Comparison of ENCODE assay signal across 1 cellular context in genomic region chr10:110005716-110006115, GRCh38.
TF ChIP-seq lines count a peak whose summit lies in the region.

No MANE protein-coding gene starts in this region.

TF ChIP-seq in HepG2, 621 proteins besides CTCF, POLR2A, EP300 and RAD21 (continued from another document):
- TF ChIP-seq SOX13 (IDR thresholded peaks at IDR 0.05): no peak
- no peak; a peak in 1 of 4 replicates for TF ChIP-seq SOX13 (CRISPR knock-in tag; conservative IDR thresholded peaks at IDR 0.05 in 1 of 2, IDR thresholded peaks at IDR 0.05 in 1 of 2)
- no peak for TF ChIP-seq JUN (CRISPR knock-in tag; IDR thresholded peaks at IDR 0.05)
- TF ChIP-seq MZF1 (CRISPR knock-in tag; IDR thresholded peaks at IDR 0.05; ENCODE audit: borderline replicate concordance): no peak
- TF ChIP-seq ZNF766 (CRISPR knock-in tag; IDR thresholded peaks at IDR 0.05; ENCODE audit: borderline replicate concordance): no peak
- TF ChIP-seq ZNF160 (CRISPR knock-in tag; IDR thresholded peaks at IDR 0.05): no peak
- peak; percentile 40; the same call in 1 of the 2 replicates for TF ChIP-seq HDAC1 (CRISPR knock-in tag; IDR thresholded peaks at IDR 0.05)
- TF ChIP-seq ETS1 (CRISPR knock-in tag; IDR thresholded peaks at IDR 0.05): no peak
- 0 out of 2 replicates have a peak, but pooled peaks have one; percentile 38 for TF ChIP-seq DMAP1 (CRISPR knock-in tag; IDR thresholded peaks at IDR 0.05)
- TF ChIP-seq REXO4 (CRISPR knock-in tag; IDR thresholded peaks at IDR 0.05; ENCODE audit: borderline replicate concordance): no peak
- no peak for TF ChIP-seq MEIS1 (CRISPR knock-in tag; IDR thresholded peaks at IDR 0.05; ENCODE audit: borderline replicate concordance)
- no peak for TF ChIP-seq ZFP62 (CRISPR knock-in tag; IDR thresholded peaks at IDR 0.05)
- TF ChIP-seq TSC22D2 (CRISPR knock-in tag; IDR thresholded peaks at IDR 0.05; ENCODE audit: borderline replicate concordance): no peak
- TF ChIP-seq ZNF24 (IDR thresholded peaks at IDR 0.05): no peak
- TF ChIP-seq, protein P1, sequence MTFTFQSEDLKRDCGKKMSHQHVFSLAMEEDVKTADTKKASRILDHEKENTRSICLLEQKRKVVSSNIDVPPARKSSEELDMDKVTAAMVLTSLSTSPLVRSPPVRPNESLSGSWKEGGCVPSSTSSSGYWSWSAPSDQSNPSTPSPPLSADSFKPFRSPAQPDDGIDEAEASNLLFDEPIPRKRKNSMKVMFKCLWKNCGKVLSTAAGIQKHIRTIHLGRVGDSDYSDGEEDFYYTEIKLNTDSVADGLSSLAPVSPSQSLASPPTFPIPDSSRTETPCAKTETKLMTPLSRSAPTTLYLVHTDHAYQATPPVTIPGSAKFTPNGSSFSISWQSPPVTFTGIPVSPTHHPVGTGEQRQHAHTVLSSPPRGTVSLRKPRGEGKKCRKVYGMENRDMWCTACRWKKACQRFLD (CRISPR knock-in tag; IDR thresholded peaks at IDR 0.05; ENCODE audit: borderline replicate concordance): no peak
- TF ChIP-seq, protein P2, sequence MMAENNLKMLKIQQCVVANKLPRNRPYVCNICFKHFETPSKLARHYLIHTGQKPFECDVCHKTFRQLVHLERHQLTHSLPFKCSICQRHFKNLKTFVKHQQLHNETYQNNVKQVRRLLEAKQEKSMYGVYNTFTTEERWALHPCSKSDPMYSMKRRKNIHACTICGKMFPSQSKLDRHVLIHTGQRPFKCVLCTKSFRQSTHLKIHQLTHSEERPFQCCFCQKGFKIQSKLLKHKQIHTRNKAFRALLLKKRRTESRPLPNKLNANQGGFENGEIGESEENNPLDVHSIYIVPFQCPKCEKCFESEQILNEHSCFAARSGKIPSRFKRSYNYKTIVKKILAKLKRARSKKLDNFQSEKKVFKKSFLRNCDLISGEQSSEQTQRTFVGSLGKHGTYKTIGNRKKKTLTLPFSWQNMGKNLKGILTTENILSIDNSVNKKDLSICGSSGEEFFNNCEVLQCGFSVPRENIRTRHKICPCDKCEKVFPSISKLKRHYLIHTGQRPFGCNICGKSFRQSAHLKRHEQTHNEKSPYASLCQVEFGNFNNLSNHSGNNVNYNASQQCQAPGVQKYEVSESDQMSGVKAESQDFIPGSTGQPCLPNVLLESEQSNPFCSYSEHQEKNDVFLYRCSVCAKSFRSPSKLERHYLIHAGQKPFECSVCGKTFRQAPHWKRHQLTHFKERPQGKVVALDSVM (CRISPR knock-in tag; IDR thresholded peaks at IDR 0.05): no peak
- TF ChIP-seq ZNF430 (CRISPR knock-in tag; IDR thresholded peaks at IDR 0.05): no peak
- TF ChIP-seq ZSCAN31 (CRISPR knock-in tag; IDR thresholded peaks at IDR 0.05; ENCODE audit: low read depth): no peak
- TF ChIP-seq ZNF34 (CRISPR knock-in tag; IDR thresholded peaks at IDR 0.05; ENCODE audit: borderline replicate concordance): no peak
- TF ChIP-seq ZNF768 (CRISPR knock-in tag; IDR thresholded peaks at IDR 0.05): peak; percentile 32; the same call in 1 of the 2 replicates
- no peak for TF ChIP-seq ZNF121 (CRISPR knock-in tag; IDR thresholded peaks at IDR 0.05)
- peak; percentile 64; the same call in 1 of the 2 replicates for TF ChIP-seq MIXL1 (CRISPR knock-in tag; IDR thresholded peaks at IDR 0.05)
- TF ChIP-seq, protein P3, sequence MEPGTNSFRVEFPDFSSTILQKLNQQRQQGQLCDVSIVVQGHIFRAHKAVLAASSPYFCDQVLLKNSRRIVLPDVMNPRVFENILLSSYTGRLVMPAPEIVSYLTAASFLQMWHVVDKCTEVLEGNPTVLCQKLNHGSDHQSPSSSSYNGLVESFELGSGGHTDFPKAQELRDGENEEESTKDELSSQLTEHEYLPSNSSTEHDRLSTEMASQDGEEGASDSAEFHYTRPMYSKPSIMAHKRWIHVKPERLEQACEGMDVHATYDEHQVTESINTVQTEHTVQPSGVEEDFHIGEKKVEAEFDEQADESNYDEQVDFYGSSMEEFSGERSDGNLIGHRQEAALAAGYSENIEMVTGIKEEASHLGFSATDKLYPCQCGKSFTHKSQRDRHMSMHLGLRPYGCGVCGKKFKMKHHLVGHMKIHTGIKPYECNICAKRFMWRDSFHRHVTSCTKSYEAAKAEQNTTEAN (CRISPR knock-in tag; conservative IDR thresholded peaks at IDR 0.05): no peak
- TF ChIP-seq E2F2 (CRISPR knock-in tag; IDR thresholded peaks at IDR 0.05; ENCODE audit: borderline replicate concordance): no peak
- TF ChIP-seq CHD4 (IDR thresholded peaks at IDR 0.05; ENCODE audit: borderline replicate concordance, low read length): no peak
- 0 out of 2 replicates have a peak, but pooled peaks have one; percentile 23 for TF ChIP-seq ZNF614 (CRISPR knock-in tag; IDR thresholded peaks at IDR 0.05; ENCODE audit: borderline replicate concordance)
- no peak for TF ChIP-seq ZNF562 (CRISPR knock-in tag; IDR thresholded peaks at IDR 0.05; ENCODE audit: borderline replicate concordance)
- TF ChIP-seq TBP (CRISPR knock-in tag; IDR thresholded peaks at IDR 0.05): no peak
- TF ChIP-seq ZNF564 (CRISPR knock-in tag; IDR thresholded peaks at IDR 0.05): no peak
- no peak for TF ChIP-seq ZNF777 (CRISPR knock-in tag; IDR thresholded peaks at IDR 0.05)
- TF ChIP-seq GPN1 (CRISPR knock-in tag; IDR thresholded peaks at IDR 0.05; ENCODE audit: borderline replicate concordance): no peak
- TF ChIP-seq, protein P4, sequence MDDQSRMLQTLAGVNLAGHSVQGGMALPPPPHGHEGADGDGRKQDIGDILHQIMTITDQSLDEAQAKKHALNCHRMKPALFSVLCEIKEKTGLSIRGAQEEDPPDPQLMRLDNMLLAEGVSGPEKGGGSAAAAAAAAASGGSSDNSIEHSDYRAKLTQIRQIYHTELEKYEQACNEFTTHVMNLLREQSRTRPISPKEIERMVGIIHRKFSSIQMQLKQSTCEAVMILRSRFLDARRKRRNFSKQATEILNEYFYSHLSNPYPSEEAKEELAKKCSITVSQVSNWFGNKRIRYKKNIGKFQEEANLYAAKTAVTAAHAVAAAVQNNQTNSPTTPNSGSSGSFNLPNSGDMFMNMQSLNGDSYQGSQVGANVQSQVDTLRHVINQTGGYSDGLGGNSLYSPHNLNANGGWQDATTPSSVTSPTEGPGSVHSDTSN (CRISPR knock-in tag; IDR thresholded peaks at IDR 0.05; ENCODE audit: borderline replicate concordance): no peak
- no peak for TF ChIP-seq ZNF772 (CRISPR knock-in tag; IDR thresholded peaks at IDR 0.05)
- TF ChIP-seq PAWR (CRISPR knock-in tag; IDR thresholded peaks at IDR 0.05; ENCODE audit: borderline replicate concordance): no peak
- TF ChIP-seq ZNF225 (CRISPR knock-in tag; IDR thresholded peaks at IDR 0.05): no peak
- TF ChIP-seq SAP130 (CRISPR knock-in tag; IDR thresholded peaks at IDR 0.05; ENCODE audit: low read depth): peak; percentile 56
- no peak for TF ChIP-seq NR2F2 (IDR thresholded peaks at IDR 0.05; ENCODE audit: borderline replicate concordance, low read depth)
- TF ChIP-seq, protein P5, sequence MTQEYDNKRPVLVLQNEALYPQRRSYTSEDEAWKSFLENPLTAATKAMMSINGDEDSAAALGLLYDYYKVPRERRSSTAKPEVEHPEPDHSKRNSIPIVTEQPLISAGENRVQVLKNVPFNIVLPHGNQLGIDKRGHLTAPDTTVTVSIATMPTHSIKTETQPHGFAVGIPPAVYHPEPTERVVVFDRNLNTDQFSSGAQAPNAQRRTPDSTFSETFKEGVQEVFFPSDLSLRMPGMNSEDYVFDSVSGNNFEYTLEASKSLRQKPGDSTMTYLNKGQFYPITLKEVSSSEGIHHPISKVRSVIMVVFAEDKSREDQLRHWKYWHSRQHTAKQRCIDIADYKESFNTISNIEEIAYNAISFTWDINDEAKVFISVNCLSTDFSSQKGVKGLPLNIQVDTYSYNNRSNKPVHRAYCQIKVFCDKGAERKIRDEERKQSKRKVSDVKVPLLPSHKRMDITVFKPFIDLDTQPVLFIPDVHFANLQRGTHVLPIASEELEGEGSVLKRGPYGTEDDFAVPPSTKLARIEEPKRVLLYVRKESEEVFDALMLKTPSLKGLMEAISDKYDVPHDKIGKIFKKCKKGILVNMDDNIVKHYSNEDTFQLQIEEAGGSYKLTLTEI (CRISPR knock-in tag; conservative IDR thresholded peaks at IDR 0.05): no peak
- TF ChIP-seq ELF1 (CRISPR knock-in tag; IDR thresholded peaks at IDR 0.05): no peak
- TF ChIP-seq PRPF4 (IDR thresholded peaks at IDR 0.05; ENCODE audit: low read depth, low read length, poor library complexity, severe bottlenecking): no peak
- 0 out of 2 replicates have a peak, but pooled peaks have one; percentile 21 for TF ChIP-seq FOXA3 (CRISPR knock-in tag; IDR thresholded peaks at IDR 0.05)
- TF ChIP-seq HNRNPLL (IDR thresholded peaks at IDR 0.05; ENCODE audit: low read depth, low read length, poor library complexity, severe bottlenecking): peak; percentile 45
- TF ChIP-seq ZNF816 (CRISPR knock-in tag; IDR thresholded peaks at IDR 0.05; ENCODE audit: borderline replicate concordance): no peak
- no peak for TF ChIP-seq ZNF674 (CRISPR knock-in tag; IDR thresholded peaks at IDR 0.05; ENCODE audit: low read depth)
- TF ChIP-seq KMT2A (CRISPR knock-in tag; IDR thresholded peaks at IDR 0.05): peak; percentile 41; the same call in 1 of the 2 replicates
- TF ChIP-seq, protein P6, sequence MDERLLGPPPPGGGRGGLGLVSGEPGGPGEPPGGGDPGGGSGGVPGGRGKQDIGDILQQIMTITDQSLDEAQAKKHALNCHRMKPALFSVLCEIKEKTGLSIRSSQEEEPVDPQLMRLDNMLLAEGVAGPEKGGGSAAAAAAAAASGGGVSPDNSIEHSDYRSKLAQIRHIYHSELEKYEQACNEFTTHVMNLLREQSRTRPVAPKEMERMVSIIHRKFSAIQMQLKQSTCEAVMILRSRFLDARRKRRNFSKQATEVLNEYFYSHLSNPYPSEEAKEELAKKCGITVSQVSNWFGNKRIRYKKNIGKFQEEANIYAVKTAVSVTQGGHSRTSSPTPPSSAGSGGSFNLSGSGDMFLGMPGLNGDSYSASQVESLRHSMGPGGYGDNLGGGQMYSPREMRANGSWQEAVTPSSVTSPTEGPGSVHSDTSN (CRISPR knock-in tag; IDR thresholded peaks at IDR 0.05): no peak
- TF ChIP-seq, protein P7, sequence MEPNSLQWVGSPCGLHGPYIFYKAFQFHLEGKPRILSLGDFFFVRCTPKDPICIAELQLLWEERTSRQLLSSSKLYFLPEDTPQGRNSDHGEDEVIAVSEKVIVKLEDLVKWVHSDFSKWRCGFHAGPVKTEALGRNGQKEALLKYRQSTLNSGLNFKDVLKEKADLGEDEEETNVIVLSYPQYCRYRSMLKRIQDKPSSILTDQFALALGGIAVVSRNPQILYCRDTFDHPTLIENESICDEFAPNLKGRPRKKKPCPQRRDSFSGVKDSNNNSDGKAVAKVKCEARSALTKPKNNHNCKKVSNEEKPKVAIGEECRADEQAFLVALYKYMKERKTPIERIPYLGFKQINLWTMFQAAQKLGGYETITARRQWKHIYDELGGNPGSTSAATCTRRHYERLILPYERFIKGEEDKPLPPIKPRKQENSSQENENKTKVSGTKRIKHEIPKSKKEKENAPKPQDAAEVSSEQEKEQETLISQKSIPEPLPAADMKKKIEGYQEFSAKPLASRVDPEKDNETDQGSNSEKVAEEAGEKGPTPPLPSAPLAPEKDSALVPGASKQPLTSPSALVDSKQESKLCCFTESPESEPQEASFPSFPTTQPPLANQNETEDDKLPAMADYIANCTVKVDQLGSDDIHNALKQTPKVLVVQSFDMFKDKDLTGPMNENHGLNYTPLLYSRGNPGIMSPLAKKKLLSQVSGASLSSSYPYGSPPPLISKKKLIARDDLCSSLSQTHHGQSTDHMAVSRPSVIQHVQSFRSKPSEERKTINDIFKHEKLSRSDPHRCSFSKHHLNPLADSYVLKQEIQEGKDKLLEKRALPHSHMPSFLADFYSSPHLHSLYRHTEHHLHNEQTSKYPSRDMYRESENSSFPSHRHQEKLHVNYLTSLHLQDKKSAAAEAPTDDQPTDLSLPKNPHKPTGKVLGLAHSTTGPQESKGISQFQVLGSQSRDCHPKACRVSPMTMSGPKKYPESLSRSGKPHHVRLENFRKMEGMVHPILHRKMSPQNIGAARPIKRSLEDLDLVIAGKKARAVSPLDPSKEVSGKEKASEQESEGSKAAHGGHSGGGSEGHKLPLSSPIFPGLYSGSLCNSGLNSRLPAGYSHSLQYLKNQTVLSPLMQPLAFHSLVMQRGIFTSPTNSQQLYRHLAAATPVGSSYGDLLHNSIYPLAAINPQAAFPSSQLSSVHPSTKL (CRISPR knock-in tag; IDR thresholded peaks at IDR 0.05): 0 out of 2 replicates have a peak, but pooled peaks have one; percentile 9
- TF ChIP-seq CENPT (CRISPR knock-in tag; IDR thresholded peaks at IDR 0.05; ENCODE audit: low read depth): no peak
- TF ChIP-seq NR2F6 (IDR thresholded peaks at IDR 0.05): peak; percentile 77
- peak; percentile 75 for TF ChIP-seq NR2F6 (CRISPR knock-in tag; IDR thresholded peaks at IDR 0.05)
